8 cellular contexts compared by ENCODE assay signal in genomic region chr5:154221371-154221896, GRCh38. TPM values are rescaled to one million over a fixed set of nuclear protein-coding genes. Genes with fewer than 3 reads are reported as not detected.
DNase-seq lines count a peak whose midpoint lies in the region; ATAC-seq and TF ChIP-seq lines count a peak whose summit lies in the region.

No MANE protein-coding gene starts in this region.

- TF ChIP-seq EP300 in tibial nerve (IDR thresholded peaks at IDR 0.05) = no peak

- H3K4me3 Mint-ChIP-seq in activated T-helper 17 cell treated with anti-CD3 and anti-CD28 coated beads, Interleukin-2, amount 50 U/mL, for 72 hours = peak overlapping the region; percentile 71

- peak; percentile 98 for DNase-seq in M059J (ENCODE audit: low read depth)
- DNase-seq in left cardiac atrium = no peak
- peak; percentile 14 to 41 for DNase-seq in stimulated activated CD4-positive, alpha-beta T cell treated with anti-CD3 and anti-CD28 coated beads, Interleukin-4, amount 100 ng/mL, for 4 hours
- no peak for DNase-seq in inferior parietal cortex (ENCODE audit: extremely low spot score)
- DNase-seq in tibial nerve (ENCODE audit: low spot score in 2 of 2) = no peak
- no peak for DNase-seq in HUDEP-2 (lab: John Stamatoyannopoulos, UW; ENCODE audit: unreplicated experiment in 76 of 76)

- H3K27me3 Mint-ChIP-seq in activated T-helper 17 cell treated with anti-CD3 and anti-CD28 coated beads, Interleukin-2, amount 50 U/mL, for 72 hours = no peaks in the 10 kb centered on the region

- ATAC-seq in GM21423 (IDR thresholded peaks at IDR 0.05; ENCODE audit: unreplicated experiment) = peak; percentile 85
- ATAC-seq in activated T-helper 17 cell treated with anti-CD3 and anti-CD28 coated beads, Interleukin-2, amount 50 U/mL, for 72 hours (replicated peaks) = peak; percentile 98
- ATAC-seq in left cardiac atrium = peak; percentile 79 to 80

- peak overlapping the region; percentile 93 for H3K27ac Mint-ChIP-seq in activated T-helper 17 cell treated with anti-CD3 and anti-CD28 coated beads, Interleukin-2, amount 50 U/mL, for 72 hours

- no peak overlapping the region for H3K4me3 ChIP-seq in tibial nerve

- TF ChIP-seq POLR2A in tibial nerve (IDR thresholded peaks at IDR 0.05) = no peak

- 41 to 49% methylated on average over 8 of the region's 8 CpGs for WGBS in tibial nerve, 2 donors

- H3K36me3 Mint-ChIP-seq in activated T-helper 17 cell treated with anti-CD3 and anti-CD28 coated beads, Interleukin-2, amount 50 U/mL, for 72 hours (ENCODE audit: low read depth) = peaks cover 25% of the 10 kb centered on the region

- no peaks in the 10 kb centered on the region for H3K27me3 ChIP-seq in tibial nerve

- H3K9me3 Mint-ChIP-seq in activated T-helper 17 cell treated with anti-CD3 and anti-CD28 coated beads, Interleukin-2, amount 50 U/mL, for 72 hours = no peaks in the 10 kb centered on the region

- H3K9me3 ChIP-seq in tibial nerve = no peaks in the 10 kb centered on the region

- peaks cover 0 to 16% (median 0%) of the 10 kb centered on the region in 3 donors for H3K36me3 ChIP-seq in tibial nerve

- intact Hi-C loops in left cardiac atrium (cut with DNase I) = no loop called here

- TF ChIP-seq CTCF in tibial nerve (IDR thresholded peaks at IDR 0.05) = no peak

- H3K27ac ChIP-seq in tibial nerve = peak overlapping the region in 2 of 4 donors; percentile 48 to 51

- H3K4me1 Mint-ChIP-seq in activated T-helper 17 cell treated with anti-CD3 and anti-CD28 coated beads, Interleukin-2, amount 50 U/mL, for 72 hours = peaks cover 42% of the 10 kb centered on the region

- H3K4me1 ChIP-seq in tibial nerve = peaks cover 0 to 16% (median 12%) of the 10 kb centered on the region in 4 donors

RNA-seq across cellular contexts. Expression of gene GALNT10, which starts 30.9 kb away (rescaled TPM):
- total RNA-seq in M059J (2014; rRNA removed; shearing (Covaris generic)) = 27.2 and 45.4 TPM in 2 replicates
- 10 to 100 TPM; 21.5 to 45.3 TPM for total RNA-seq in activated T-helper 17 cell treated with anti-CD3 and anti-CD28 coated beads, Interleukin-2, amount 50 U/mL, for 72 hours
- 10 to 100 TPM; 19.0 to 19.1 TPM for total RNA-seq in left cardiac atrium
- total RNA-seq in tibial nerve = 10 to 100 TPM; 24.1 to 41.2 (median 26.7) TPM

Comparison
In these comparisons a context has a peak if more than half of its experiments do, and no peak if none do; other contexts are left out.
1. DNase-seq: peak in M059J (single experiment) and stimulated activated CD4-positive, alpha-beta T cell treated with anti-CD3 and anti-CD28 coated beads, Interleukin-4, amount 100 ng/mL, for 4 hours (2 of 2); none in left cardiac atrium (single experiment), inferior parietal cortex (single experiment), tibial nerve (0 of 2) and HUDEP-2 (0 of 76).
2. Peak in every context shown above with its lines, with median percentiles within 50 percentile points of each other: ATAC-seq.